Comparison of ENCODE assay signal across 18 cellular contexts in the genomic region with DNA sequence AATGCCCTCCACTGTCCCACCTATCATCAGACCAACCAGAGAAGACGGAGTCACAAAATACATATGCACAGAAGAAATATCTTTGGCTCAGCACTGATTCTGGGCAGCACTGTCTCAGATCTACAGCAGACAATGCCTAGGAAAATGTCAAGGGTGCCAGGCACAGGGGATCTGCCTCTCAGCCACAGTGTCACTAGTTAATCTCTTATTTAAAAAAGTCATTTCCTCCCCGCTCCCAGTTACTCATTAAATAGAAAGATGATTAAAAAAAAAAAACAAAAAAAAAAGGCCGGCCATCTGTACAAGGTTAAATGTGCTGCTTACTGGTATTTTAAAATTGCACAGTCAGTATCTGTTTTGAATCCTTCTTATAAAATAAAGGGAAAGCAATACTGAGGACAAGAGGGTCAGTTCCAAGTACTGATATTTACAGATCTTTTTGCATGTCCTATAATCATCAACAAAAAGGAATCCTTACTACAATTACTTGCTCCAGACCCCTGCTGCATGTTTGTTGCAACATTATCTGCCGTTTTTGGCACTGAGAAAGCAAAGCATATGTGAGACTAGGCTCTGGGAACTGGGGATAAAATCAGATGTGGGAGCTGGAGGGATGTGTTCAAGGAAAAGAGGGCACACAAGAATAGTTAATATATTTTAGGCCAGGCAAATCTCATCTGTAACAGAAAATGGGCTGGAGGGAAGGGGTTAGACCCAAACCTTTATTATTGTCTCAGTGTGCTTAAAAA.
"Had no signal": no experiment of that assay in that cellular context is flagged by ENCODE, and none has a peak within 500 bp of the region (broad histone marks: within the 10 kb centered on the region; RNA-seq: fewer than 3 reads in every experiment).

No MANE protein-coding gene starts in this region.

- H3K9me3 ChIP-seq: left lung, neutrophil had no signal

- H3K4me2 ChIP-seq: hepatocyte had no signal

- DNase-seq: activated CD4-positive, alpha-beta memory T cell treated with anti-CD3 and anti-CD28 coated beads for 36 hours; activated CD4-positive, alpha-beta T cell treated with anti-CD3 and anti-CD28 coated beads for 36 hours; activated effector memory CD4-positive, alpha-beta T cell treated with anti-CD3 and anti-CD28 coated beads, Interleukin-2, amount 50 U/mL, for 16 hours; activated T-cell treated with anti-CD3 and anti-CD28 coated beads, Interleukin-2, amount 50 U/mL, for 4 hours; brain microvascular endothelial cell; endodermal cell; erythroblast; islet precursor cell; left lung; mammary epithelial cell; naive thymus-derived CD8-positive, alpha-beta T cell; posterior cingulate gyrus; stimulated activated CD4-positive, alpha-beta T cell treated with anti-CD3 and anti-CD28 coated beads, Interleukin-2, amount 100 ng/mL, for 48 hours; T-helper 9 cell had no signal

- H3K27ac ChIP-seq: brain microvascular endothelial cell, hepatocyte, left lung, neutrophil had no signal

- H3K4me3 ChIP-seq: hepatocyte, left lung had no signal

- H3K4me1 ChIP-seq: left lung had no signal

- ATAC-seq: activated CD4-positive, alpha-beta T cell treated with anti-CD3 and anti-CD28 coated beads for 36 hours; activated naive CD4-positive, alpha-beta T cell treated with anti-CD3 and anti-CD28 coated beads, Interleukin-2, amount 50 U/mL, for 72 hours; activated T-cell treated with anti-CD3 and anti-CD28 coated beads, Interleukin-2, amount 50 U/mL, for 4 hours; left lung; naive thymus-derived CD8-positive, alpha-beta T cell; stimulated activated memory B cell treated with anti-CD40 and anti-IgM and Interleukin-4, amounts not matched to agents 10 μg/mL and 1 μg/mL and 100 μg/mL, for 72 hours had no signal

- H3K36me3 ChIP-seq: brain microvascular endothelial cell, neutrophil had no signal

- H2AFZ ChIP-seq: hepatocyte had no signal

- H3K27me3 ChIP-seq: brain microvascular endothelial cell, hepatocyte, left lung, neutrophil had no signal

- H3K79me2 ChIP-seq: hepatocyte had no signal
